13 cellular contexts compared by ENCODE assay signal in genomic region chr2:224183086-224183485, GRCh38.
DNase-seq lines count a peak whose midpoint lies in the region; TF ChIP-seq lines count a peak whose summit lies in the region.
"Had no signal": no experiment of that assay in that cellular context is flagged by ENCODE, and none has a peak within 500 bp of the region (broad histone marks: within the 10 kb centered on the region; RNA-seq: fewer than 3 reads in every experiment).

No MANE protein-coding gene starts in this region.

- peaks cover 2% of the 10 kb centered on the region for H3K27me3 Mint-ChIP-seq in activated CD4-positive, alpha-beta T cell treated with anti-CD3 and anti-CD28 coated beads, Interleukin-2, amount 10 ng/mL, durations not matched to agents 24 days and 14 days

- H3K4me1 ChIP-seq in adipocyte (ENCODE audit: control insufficient read depth, insufficient read depth, low read length) = no peaks in the 10 kb centered on the region
- H3K4me1 ChIP-seq: Caco-2, HAP-1 had no signal

- H3K36me3 ChIP-seq in adipocyte (ENCODE audit: control insufficient read depth, insufficient read depth, low read length, severe bottlenecking) = no peaks in the 10 kb centered on the region
- H3K36me3 ChIP-seq: HAP-1 had no signal

- H3K4me3 ChIP-seq in adipocyte (ENCODE audit: low read length) = no peak overlapping the region
- H3K4me3 ChIP-seq in astrocyte of the spinal cord (ENCODE audit: low read depth, low read length) = no peak overlapping the region
- no peak overlapping the region for H3K4me3 ChIP-seq in skeletal muscle cell (ENCODE audit: low read depth, low read length)
- H3K4me3 ChIP-seq: A549, HAP-1 had no signal

- H3K36me3 Mint-ChIP-seq in activated CD4-positive, alpha-beta T cell treated with anti-CD3 and anti-CD28 coated beads, Interleukin-2, amount 10 ng/mL, durations not matched to agents 24 days and 14 days (ENCODE audit: low read depth) = no peaks in the 10 kb centered on the region
- H3K36me3 Mint-ChIP-seq: CD8-positive, alpha-beta memory T cell had no signal

- in situ Hi-C loops in astrocyte of the spinal cord (cut with HindIII; ENCODE audit: low sequenced_read_pairs) = no loop called here

- no peak overlapping the region for H3K4me3 Mint-ChIP-seq in activated CD4-positive, alpha-beta T cell treated with anti-CD3 and anti-CD28 coated beads, Interleukin-2, amount 10 ng/mL, durations not matched to agents 24 days and 14 days
- H3K4me3 Mint-ChIP-seq: CD8-positive, alpha-beta memory T cell had no signal

- H3K27me3 ChIP-seq in adipocyte (replicated peaks; ENCODE audit: control insufficient read depth, insufficient read depth, low read length) = no peaks in the 10 kb centered on the region

- peaks cover 4% of the 10 kb centered on the region for H3K9me3 Mint-ChIP-seq in activated CD4-positive, alpha-beta T cell treated with anti-CD3 and anti-CD28 coated beads, Interleukin-2, amount 10 ng/mL, durations not matched to agents 24 days and 14 days

- no peaks in the 10 kb centered on the region for H3K4me1 Mint-ChIP-seq in activated CD4-positive, alpha-beta T cell treated with anti-CD3 and anti-CD28 coated beads, Interleukin-2, amount 10 ng/mL, durations not matched to agents 24 days and 14 days
- H3K4me1 Mint-ChIP-seq: CD8-positive, alpha-beta memory T cell had no signal

- DNase-seq in adipocyte (ENCODE audit: low read depth) = peak; percentile 72
- peak; percentile 41 for DNase-seq in astrocyte of the spinal cord (ENCODE audit: low read depth, low spot score)
- DNase-seq in fibroblast of peridontal ligament (ENCODE audit: extremely low read depth) = peak; percentile 59
- peak; percentile 34 for DNase-seq in skeletal muscle cell (ENCODE audit: low read depth)
- DNase-seq in NOMO-1 treated with dmso at 0.1 percent for 144 hours (lab: John Stamatoyannopoulos, UW; ENCODE audit: unreplicated experiment) = no peak
- DNase-seq in activated CD4-positive, alpha-beta T cell treated with anti-CD3 and anti-CD28 coated beads, Interleukin-2, amount 10 ng/mL, durations not matched to agents 24 days and 14 days = no peak
- no peak for DNase-seq in AG08396 (ENCODE audit: low spot score)
- DNase-seq: Caco-2; CD8-positive, alpha-beta memory T cell; DND-41; GDM1 had no signal

- TF ChIP-seq CTCF in astrocyte of the spinal cord (IDR thresholded peaks at IDR 0.05; ENCODE audit: low read depth, low read length) = no peak

- no peaks in the 10 kb centered on the region for H3K9me3 ChIP-seq in adipocyte (ENCODE audit: control insufficient read depth, low read length)
- H3K9me3 ChIP-seq: Caco-2, HAP-1 had no signal

- H3K27ac Mint-ChIP-seq in activated CD4-positive, alpha-beta T cell treated with anti-CD3 and anti-CD28 coated beads, Interleukin-2, amount 10 ng/mL, durations not matched to agents 24 days and 14 days = no peak overlapping the region
- H3K27ac Mint-ChIP-seq: CD8-positive, alpha-beta memory T cell had no signal

- H3K9ac ChIP-seq in adipocyte (ENCODE audit: low read length) = no peak overlapping the region

- intact Hi-C loops in activated CD4-positive, alpha-beta T cell treated with anti-CD3 and anti-CD28 coated beads, Interleukin-2, amount 10 ng/mL, durations not matched to agents 24 days and 14 days (cut with micrococcal nuclease) = no loop called here

Comparison
In these comparisons a context has a peak if more than half of its experiments do, and no peak if none do; other contexts are left out.
1. DNase-seq: peak in adipocyte (single experiment), astrocyte of the spinal cord (single experiment), fibroblast of peridontal ligament (single experiment) and skeletal muscle cell (single experiment); none in NOMO-1 treated with dmso at 0.1 percent for 144 hours (single experiment), activated CD4-positive, alpha-beta T cell treated with anti-CD3 and anti-CD28 coated beads, Interleukin-2, amount 10 ng/mL, durations not matched to agents 24 days and 14 days (single experiment) and AG08396 (single experiment).